ENCODE assay signal across 1 cellular context in the genomic region with DNA sequence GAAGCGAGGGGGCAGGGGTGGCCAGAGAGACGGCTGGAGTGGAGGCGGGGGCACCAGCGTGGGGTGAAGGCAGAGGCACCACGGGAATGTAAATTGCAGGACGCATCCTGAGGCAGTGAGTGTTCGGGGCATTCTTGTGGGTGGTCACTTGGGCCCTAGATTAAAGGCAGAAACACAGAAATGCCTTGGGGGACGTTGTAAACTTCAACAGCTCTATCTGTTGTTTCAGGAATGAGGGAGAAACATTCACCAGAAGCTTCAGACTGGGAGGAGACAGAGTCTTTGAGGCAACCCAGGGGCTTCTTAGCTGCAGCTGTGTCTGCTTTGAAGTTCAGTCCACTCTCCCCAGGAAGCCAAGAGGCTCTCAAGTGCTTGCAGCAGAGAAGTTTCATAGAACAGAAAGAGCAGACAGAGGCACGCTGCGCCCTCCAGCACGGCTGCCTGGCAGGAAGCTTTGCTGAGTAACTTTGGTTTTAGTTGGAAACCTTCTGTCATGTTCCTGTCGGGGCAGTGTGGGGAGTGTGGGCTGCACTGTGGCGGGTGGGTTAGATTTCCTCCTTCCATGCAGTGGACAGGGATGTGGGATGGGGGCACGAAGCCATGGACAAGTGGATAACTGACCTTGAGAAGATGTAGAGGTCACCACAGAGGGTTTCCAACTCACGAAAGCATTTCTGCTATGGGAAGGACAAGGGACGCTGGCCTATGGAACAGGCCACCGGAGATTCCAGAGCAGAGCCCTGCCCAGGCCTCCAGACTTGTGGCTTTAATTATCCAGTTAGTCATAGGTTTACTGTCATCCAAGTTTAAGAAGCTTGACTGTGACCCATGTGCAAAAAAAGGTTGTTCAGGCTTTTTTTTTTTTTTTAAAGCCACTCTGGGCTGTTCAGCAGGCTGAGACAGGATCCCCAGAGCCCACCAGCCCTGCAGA.
TF ChIP-seq lines count a peak whose summit lies in the region.

No MANE protein-coding gene starts in this region.

TF ChIP-seq in HepG2, 621 proteins besides CTCF, POLR2A, EP300 and RAD21 (continued from another document and continues in another):
- TF ChIP-seq, protein P1, sequence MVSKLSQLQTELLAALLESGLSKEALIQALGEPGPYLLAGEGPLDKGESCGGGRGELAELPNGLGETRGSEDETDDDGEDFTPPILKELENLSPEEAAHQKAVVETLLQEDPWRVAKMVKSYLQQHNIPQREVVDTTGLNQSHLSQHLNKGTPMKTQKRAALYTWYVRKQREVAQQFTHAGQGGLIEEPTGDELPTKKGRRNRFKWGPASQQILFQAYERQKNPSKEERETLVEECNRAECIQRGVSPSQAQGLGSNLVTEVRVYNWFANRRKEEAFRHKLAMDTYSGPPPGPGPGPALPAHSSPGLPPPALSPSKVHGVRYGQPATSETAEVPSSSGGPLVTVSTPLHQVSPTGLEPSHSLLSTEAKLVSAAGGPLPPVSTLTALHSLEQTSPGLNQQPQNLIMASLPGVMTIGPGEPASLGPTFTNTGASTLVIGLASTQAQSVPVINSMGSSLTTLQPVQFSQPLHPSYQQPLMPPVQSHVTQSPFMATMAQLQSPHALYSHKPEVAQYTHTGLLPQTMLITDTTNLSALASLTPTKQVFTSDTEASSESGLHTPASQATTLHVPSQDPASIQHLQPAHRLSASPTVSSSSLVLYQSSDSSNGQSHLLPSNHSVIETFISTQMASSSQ (IDR thresholded peaks at IDR 0.05; ENCODE audit: low read depth) = no peak
- TF ChIP-seq, protein P1 (CRISPR knock-in tag; IDR thresholded peaks at IDR 0.05; ENCODE audit: borderline replicate concordance) = 0 out of 2 replicates have a peak, but pooled peaks have one; percentile 1
- TF ChIP-seq, protein P2, sequence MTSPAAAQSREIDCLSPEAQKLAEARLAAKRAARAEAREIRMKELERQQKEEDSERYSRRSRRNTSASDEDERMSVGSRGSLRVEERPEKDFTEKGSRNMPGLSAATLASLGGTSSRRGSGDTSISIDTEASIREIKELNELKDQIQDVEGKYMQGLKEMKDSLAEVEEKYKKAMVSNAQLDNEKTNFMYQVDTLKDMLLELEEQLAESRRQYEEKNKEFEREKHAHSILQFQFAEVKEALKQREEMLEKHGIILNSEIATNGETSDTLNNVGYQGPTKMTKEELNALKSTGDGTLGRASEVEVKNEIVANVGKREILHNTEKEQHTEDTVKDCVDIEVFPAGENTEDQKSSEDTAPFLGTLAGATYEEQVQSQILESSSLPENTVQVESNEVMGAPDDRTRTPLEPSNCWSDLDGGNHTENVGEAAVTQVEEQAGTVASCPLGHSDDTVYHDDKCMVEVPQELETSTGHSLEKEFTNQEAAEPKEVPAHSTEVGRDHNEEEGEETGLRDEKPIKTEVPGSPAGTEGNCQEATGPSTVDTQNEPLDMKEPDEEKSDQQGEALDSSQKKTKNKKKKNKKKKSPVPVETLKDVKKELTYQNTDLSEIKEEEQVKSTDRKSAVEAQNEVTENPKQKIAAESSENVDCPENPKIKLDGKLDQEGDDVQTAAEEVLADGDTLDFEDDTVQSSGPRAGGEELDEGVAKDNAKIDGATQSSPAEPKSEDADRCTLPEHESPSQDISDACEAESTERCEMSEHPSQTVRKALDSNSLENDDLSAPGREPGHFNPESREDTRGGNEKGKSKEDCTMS (CRISPR knock-in tag; conservative IDR thresholded peaks at IDR 0.05) = no peak
- TF ChIP-seq, protein P3, sequence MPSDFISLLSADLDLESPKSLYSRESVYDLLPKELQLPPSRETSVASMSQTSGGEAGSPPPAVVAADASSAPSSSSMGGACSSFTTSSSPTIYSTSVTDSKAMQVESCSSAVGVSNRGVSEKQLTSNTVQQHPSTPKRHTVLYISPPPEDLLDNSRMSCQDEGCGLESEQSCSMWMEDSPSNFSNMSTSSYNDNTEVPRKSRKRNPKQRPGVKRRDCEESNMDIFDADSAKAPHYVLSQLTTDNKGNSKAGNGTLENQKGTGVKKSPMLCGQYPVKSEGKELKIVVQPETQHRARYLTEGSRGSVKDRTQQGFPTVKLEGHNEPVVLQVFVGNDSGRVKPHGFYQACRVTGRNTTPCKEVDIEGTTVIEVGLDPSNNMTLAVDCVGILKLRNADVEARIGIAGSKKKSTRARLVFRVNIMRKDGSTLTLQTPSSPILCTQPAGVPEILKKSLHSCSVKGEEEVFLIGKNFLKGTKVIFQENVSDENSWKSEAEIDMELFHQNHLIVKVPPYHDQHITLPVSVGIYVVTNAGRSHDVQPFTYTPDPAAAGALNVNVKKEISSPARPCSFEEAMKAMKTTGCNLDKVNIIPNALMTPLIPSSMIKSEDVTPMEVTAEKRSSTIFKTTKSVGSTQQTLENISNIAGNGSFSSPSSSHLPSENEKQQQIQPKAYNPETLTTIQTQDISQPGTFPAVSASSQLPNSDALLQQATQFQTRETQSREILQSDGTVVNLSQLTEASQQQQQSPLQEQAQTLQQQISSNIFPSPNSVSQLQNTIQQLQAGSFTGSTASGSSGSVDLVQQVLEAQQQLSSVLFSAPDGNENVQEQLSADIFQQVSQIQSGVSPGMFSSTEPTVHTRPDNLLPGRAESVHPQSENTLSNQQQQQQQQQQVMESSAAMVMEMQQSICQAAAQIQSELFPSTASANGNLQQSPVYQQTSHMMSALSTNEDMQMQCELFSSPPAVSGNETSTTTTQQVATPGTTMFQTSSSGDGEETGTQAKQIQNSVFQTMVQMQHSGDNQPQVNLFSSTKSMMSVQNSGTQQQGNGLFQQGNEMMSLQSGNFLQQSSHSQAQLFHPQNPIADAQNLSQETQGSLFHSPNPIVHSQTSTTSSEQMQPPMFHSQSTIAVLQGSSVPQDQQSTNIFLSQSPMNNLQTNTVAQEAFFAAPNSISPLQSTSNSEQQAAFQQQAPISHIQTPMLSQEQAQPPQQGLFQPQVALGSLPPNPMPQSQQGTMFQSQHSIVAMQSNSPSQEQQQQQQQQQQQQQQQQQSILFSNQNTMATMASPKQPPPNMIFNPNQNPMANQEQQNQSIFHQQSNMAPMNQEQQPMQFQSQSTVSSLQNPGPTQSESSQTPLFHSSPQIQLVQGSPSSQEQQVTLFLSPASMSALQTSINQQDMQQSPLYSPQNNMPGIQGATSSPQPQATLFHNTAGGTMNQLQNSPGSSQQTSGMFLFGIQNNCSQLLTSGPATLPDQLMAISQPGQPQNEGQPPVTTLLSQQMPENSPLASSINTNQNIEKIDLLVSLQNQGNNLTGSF (CRISPR knock-in tag; IDR thresholded peaks at IDR 0.05) = no peak
- TF ChIP-seq GATAD1 (CRISPR knock-in tag; IDR thresholded peaks at IDR 0.05) (no peak), ZBTB8A (CRISPR knock-in tag; IDR thresholded peaks at IDR 0.05; ENCODE audit: borderline replicate concordance, low read depth) (no peak), NR2F1 (CRISPR knock-in tag; IDR thresholded peaks at IDR 0.05) (no peak), ZNF558 (CRISPR knock-in tag; IDR thresholded peaks at IDR 0.05; ENCODE audit: borderline replicate concordance) (no peak), KMT2B (CRISPR knock-in tag; IDR thresholded peaks at IDR 0.05) (no peak), SALL1 (CRISPR knock-in tag; IDR thresholded peaks at IDR 0.05) (no peak), NFRKB (IDR thresholded peaks at IDR 0.05) (no peak), MAFF (IDR thresholded peaks at IDR 0.05; ENCODE audit: low read depth, low read length) (no peak), HNRNPLL (IDR thresholded peaks at IDR 0.05; ENCODE audit: low read depth, low read length, poor library complexity, severe bottlenecking) (no peak), ZSCAN9 (CRISPR knock-in tag; IDR thresholded peaks at IDR 0.05; ENCODE audit: borderline replicate concordance) (no peak), FOXA1 (IDR thresholded peaks at IDR 0.05) (no peak), FOXA1 (CRISPR knock-in tag; IDR thresholded peaks at IDR 0.05) (no peak), RBM39 (IDR thresholded peaks at IDR 0.05; ENCODE audit: low read depth, low read length, poor library complexity, severe bottlenecking) (no peak), ZNF629 (CRISPR knock-in tag; conservative IDR thresholded peaks at IDR 0.05) (no peak), TGIF2 (CRISPR knock-in tag; IDR thresholded peaks at IDR 0.05) (no peak), TCF12 (IDR thresholded peaks at IDR 0.05) (no peak), TCF12 (CRISPR knock-in tag; IDR thresholded peaks at IDR 0.05) (no peak), ZNF605 (CRISPR knock-in tag; IDR thresholded peaks at IDR 0.05) (0 out of 2 replicates have a peak, but pooled peaks have one; percentile 19), ZNF660 (CRISPR knock-in tag; IDR thresholded peaks at IDR 0.05; ENCODE audit: borderline replicate concordance, low read depth) (no peak), ZNF431 (CRISPR knock-in tag; IDR thresholded peaks at IDR 0.05; ENCODE audit: borderline replicate concordance, low read depth) (no peak), TRIM24 (CRISPR knock-in tag; IDR thresholded peaks at IDR 0.05) (no peak), ZNF724P (CRISPR knock-in tag; IDR thresholded peaks at IDR 0.05; ENCODE audit: borderline replicate concordance) (no peak)
- TF ChIP-seq, protein P4, sequence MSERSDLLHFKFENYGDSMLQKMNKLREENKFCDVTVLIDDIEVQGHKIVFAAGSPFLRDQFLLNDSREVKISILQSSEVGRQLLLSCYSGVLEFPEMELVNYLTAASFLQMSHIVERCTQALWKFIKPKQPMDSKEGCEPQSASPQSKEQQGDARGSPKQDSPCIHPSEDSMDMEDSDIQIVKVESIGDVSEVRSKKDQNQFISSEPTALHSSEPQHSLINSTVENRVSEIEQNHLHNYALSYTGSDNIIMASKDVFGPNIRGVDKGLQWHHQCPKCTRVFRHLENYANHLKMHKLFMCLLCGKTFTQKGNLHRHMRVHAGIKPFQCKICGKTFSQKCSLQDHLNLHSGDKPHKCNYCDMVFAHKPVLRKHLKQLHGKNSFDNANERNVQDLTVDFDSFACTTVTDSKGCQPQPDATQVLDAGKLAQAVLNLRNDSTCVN (CRISPR knock-in tag; IDR thresholded peaks at IDR 0.05; ENCODE audit: borderline replicate concordance) = no peak
- TF ChIP-seq, protein P5, sequence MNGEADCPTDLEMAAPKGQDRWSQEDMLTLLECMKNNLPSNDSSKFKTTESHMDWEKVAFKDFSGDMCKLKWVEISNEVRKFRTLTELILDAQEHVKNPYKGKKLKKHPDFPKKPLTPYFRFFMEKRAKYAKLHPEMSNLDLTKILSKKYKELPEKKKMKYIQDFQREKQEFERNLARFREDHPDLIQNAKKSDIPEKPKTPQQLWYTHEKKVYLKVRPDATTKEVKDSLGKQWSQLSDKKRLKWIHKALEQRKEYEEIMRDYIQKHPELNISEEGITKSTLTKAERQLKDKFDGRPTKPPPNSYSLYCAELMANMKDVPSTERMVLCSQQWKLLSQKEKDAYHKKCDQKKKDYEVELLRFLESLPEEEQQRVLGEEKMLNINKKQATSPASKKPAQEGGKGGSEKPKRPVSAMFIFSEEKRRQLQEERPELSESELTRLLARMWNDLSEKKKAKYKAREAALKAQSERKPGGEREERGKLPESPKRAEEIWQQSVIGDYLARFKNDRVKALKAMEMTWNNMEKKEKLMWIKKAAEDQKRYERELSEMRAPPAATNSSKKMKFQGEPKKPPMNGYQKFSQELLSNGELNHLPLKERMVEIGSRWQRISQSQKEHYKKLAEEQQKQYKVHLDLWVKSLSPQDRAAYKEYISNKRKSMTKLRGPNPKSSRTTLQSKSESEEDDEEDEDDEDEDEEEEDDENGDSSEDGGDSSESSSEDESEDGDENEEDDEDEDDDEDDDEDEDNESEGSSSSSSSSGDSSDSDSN (CRISPR knock-in tag; IDR thresholded peaks at IDR 0.05) = peak; percentile 41; the same call in 1 of the 2 replicates
- TF ChIP-seq, protein P6, sequence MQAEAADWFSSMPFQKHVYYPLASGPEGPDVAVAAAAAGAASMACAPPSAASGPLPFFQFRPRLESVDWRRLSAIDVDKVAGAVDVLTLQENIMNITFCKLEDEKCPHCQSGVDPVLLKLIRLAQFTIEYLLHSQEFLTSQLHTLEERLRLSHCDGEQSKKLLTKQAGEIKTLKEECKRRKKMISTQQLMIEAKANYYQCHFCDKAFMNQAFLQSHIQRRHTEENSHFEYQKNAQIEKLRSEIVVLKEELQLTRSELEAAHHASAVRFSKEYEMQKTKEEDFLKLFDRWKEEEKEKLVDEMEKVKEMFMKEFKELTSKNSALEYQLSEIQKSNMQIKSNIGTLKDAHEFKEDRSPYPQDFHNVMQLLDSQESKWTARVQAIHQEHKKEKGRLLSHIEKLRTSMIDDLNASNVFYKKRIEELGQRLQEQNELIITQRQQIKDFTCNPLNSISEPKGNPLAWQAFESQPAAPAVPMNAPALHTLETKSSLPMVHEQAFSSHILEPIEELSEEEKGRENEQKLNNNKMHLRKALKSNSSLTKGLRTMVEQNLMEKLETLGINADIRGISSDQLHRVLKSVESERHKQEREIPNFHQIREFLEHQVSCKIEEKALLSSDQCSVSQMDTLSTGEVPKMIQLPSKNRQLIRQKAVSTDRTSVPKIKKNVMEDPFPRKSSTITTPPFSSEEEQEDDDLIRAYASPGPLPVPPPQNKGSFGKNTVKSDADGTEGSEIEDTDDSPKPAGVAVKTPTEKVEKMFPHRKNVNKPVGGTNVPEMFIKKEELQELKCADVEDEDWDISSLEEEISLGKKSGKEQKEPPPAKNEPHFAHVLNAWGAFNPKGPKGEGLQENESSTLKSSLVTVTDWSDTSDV (CRISPR knock-in tag; IDR thresholded peaks at IDR 0.05) = no peak
- TF ChIP-seq, protein P7, sequence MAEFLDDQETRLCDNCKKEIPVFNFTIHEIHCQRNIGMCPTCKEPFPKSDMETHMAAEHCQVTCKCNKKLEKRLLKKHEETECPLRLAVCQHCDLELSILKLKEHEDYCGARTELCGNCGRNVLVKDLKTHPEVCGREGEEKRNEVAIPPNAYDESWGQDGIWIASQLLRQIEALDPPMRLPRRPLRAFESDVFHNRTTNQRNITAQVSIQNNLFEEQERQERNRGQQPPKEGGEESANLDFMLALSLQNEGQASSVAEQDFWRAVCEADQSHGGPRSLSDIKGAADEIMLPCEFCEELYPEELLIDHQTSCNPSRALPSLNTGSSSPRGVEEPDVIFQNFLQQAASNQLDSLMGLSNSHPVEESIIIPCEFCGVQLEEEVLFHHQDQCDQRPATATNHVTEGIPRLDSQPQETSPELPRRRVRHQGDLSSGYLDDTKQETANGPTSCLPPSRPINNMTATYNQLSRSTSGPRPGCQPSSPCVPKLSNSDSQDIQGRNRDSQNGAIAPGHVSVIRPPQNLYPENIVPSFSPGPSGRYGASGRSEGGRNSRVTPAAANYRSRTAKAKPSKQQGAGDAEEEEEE (CRISPR knock-in tag; IDR thresholded peaks at IDR 0.05; ENCODE audit: borderline replicate concordance) = no peak
- TF ChIP-seq, protein P8, sequence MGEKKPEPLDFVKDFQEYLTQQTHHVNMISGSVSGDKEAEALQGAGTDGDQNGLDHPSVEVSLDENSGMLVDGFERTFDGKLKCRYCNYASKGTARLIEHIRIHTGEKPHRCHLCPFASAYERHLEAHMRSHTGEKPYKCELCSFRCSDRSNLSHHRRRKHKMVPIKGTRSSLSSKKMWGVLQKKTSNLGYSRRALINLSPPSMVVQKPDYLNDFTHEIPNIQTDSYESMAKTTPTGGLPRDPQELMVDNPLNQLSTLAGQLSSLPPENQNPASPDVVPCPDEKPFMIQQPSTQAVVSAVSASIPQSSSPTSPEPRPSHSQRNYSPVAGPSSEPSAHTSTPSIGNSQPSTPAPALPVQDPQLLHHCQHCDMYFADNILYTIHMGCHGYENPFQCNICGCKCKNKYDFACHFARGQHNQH (CRISPR knock-in tag; IDR thresholded peaks at IDR 0.05) = no peak
